Comparison of ENCODE assay signal across 11 cellular contexts in the genomic region with DNA sequence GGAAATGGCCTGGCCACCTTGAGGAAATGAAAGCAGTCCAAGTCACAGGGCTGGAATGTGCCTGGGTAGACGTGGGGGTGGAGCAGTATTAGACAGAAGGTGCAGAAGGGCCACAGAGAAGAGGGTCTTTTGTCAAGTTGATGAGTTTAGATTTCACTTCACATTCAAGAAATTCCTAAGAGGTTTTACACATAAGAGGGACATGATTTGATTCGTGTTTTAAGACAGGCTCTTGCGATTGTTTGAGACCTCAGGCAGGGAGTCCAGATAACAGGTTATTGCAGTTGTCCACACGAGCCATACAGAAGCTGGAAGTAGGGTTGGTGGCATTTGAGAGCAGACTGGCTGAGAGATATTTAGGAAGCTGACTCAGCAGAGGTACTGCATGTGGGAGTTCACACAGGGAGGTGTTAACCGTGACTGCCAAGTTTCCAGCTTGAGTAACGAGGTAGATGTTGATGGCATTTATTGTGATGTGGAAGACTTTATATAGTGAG.
A peak's percentile ranks its signal among the peaks of the same experiment; 100 is the strongest.
DNase-seq lines count a peak whose midpoint lies in the region; ATAC-seq, FAIRE-seq and TF ChIP-seq lines count a peak whose summit lies in the region.
"Had no signal": no experiment of that assay in that cellular context is flagged by ENCODE, and none has a peak within 500 bp of the region (broad histone marks: within the 10 kb centered on the region; RNA-seq: fewer than 3 reads in every experiment).

No MANE protein-coding gene starts in this region.

- no peak overlapping the region for H2BK15ac ChIP-seq in mesendoderm (replicated peaks; ENCODE audit: low read depth)

- WGBS in A549 (ENCODE audit: missing lambda C conversion rate) = 52% methylated on average over 6 of the region's 6 CpGs
- WGBS in mesendoderm (ENCODE audit: extremely low coverage, insufficient coverage, low lambda C conversion rate) = no CpG with 5 or more reads among the region's 6 CpGs
- 66 to 68% methylated on average over 6 of the region's 6 CpGs for WGBS in testis, 2 donors

- no peak overlapping the region for H3K9ac ChIP-seq in mesendoderm (ENCODE audit: low read length)

- H3K27ac ChIP-seq in A549 (no peak overlapping the region), mesendoderm (ENCODE audit: low read depth, low read length) (no peak overlapping the region), testis (no peak overlapping the region)
- H3K27ac ChIP-seq: brain microvascular endothelial cell, gastroesophageal sphincter had no signal

- H4K8ac ChIP-seq in mesendoderm (ENCODE audit: low read depth, low read length) = no peak overlapping the region

- TF ChIP-seq EP300 in A549 (IDR thresholded peaks at IDR 0.05) = no peak

- POLR2A ChIA-PET in A549 (lab: Yijun Ruan, JAX) = no interaction called here

- no peaks in the 10 kb centered on the region for H3K4me1 ChIP-seq in A549
- no peaks in the 10 kb centered on the region for H3K4me1 ChIP-seq in mesendoderm (ENCODE audit: control insufficient read depth, low read depth, low read length)
- no peaks in the 10 kb centered on the region for H3K4me1 ChIP-seq in testis
- H3K4me1 ChIP-seq: gastroesophageal sphincter had no signal

- DNase-seq in A549 (ENCODE audit: low read depth in 1 of 2, low spot score in 1 of 2) (no peak), GM12891 (ENCODE audit: insufficient read length, low spot score) (no peak), mesendoderm (peak; percentile 54), NCI-H1694 treated with DMSO at 0.1 percent for 48 hours (lab: John Stamatoyannopoulos, UW) (no peak), testis (no peak), retina (no peak), ureter (ENCODE audit: low spot score) (no peak)
- DNase-seq in activated gamma-delta T cell treated with anti-CD3 and anti-CD28 coated beads, Interleukin-2, amount 50 U/mL, for 16 hours (ENCODE audit: low read depth) = peak; percentile 17
- DNase-seq: brain microvascular endothelial cell, COR-L47 had no signal

- H4K5ac ChIP-seq in mesendoderm (ENCODE audit: low read length) = no peak overlapping the region

- H2BK5ac ChIP-seq in mesendoderm (ENCODE audit: low read length) = no peak overlapping the region

- no peaks in the 10 kb centered on the region for H3K79me2 ChIP-seq in mesendoderm (ENCODE audit: control insufficient read depth, insufficient read depth, low read length)

- intact Hi-C loops in testis (cut with DNase I; ENCODE audit: low total_unique reads) = no loop called here

- CTCF ChIA-PET in A549 (lab: Yijun Ruan, JAX) = no interaction called here

- no peaks in the 10 kb centered on the region for H3K9me3 ChIP-seq in A549
- no peaks in the 10 kb centered on the region for H3K9me3 ChIP-seq in testis
- H3K9me3 ChIP-seq: gastroesophageal sphincter had no signal

- no peak; a peak in 1 of 6 replicates for ATAC-seq in A549
- ATAC-seq: gastroesophageal sphincter had no signal

- H3K4ac ChIP-seq in mesendoderm (ENCODE audit: low read depth, low read length) = no peak overlapping the region

- TF ChIP-seq POLR2A in A549 (IDR thresholded peaks at IDR 0.05; ENCODE audit: low read length) (no peak), GM12891 (IDR thresholded peaks at IDR 0.05; ENCODE audit: low read depth, low read length) (no peak), testis (IDR thresholded peaks at IDR 0.05) (no peak)

- H3K79me1 ChIP-seq in mesendoderm (ENCODE audit: low read length) = no peaks in the 10 kb centered on the region

- no peak overlapping the region for H3K4me2 ChIP-seq in A549
- no peak overlapping the region for H3K4me2 ChIP-seq in mesendoderm (ENCODE audit: low read length)

- H2AK5ac ChIP-seq in mesendoderm (ENCODE audit: low read length) = no peak overlapping the region

- H3K36me3 ChIP-seq in mesendoderm (ENCODE audit: control insufficient read depth, insufficient read depth, low read length) (no peaks in the 10 kb centered on the region), testis (ENCODE audit: low read depth, missing control alignments) (no peaks in the 10 kb centered on the region)
- H3K36me3 ChIP-seq: brain microvascular endothelial cell, gastroesophageal sphincter had no signal

- H3K27me3 ChIP-seq in mesendoderm (ENCODE audit: insufficient read depth, low read length, poor library complexity) (no peaks in the 10 kb centered on the region), testis (no peaks in the 10 kb centered on the region)
- H3K27me3 ChIP-seq: brain microvascular endothelial cell, gastroesophageal sphincter had no signal

- no peak for TF ChIP-seq RAD21 in A549 (conservative IDR thresholded peaks at IDR 0.05 in 1 of 2, IDR thresholded peaks at IDR 0.05 in 1 of 2)

- H3K18ac ChIP-seq in mesendoderm (ENCODE audit: low read length) = no peak overlapping the region

- no peak overlapping the region for H3K23ac ChIP-seq in mesendoderm (ENCODE audit: low read length)

- H3K4me3 ChIP-seq in A549 (no peak overlapping the region), mesendoderm (ENCODE audit: low read length) (no peak overlapping the region), testis (no peak overlapping the region)
- H3K4me3 ChIP-seq: gastroesophageal sphincter had no signal

- no peak for FAIRE-seq in A549 (lab: Jason Lieb, UNC)
- FAIRE-seq in GM12891 (lab: Jason Lieb, UNC) = peak; percentile 58

- H2BK120ac ChIP-seq in mesendoderm (ENCODE audit: low read depth, low read length) = no peak overlapping the region

- TF ChIP-seq CTCF in A549 (IDR thresholded peaks at IDR 0.05) = no peak
- TF ChIP-seq CTCF in testis (IDR thresholded peaks at IDR 0.05) = no peak

- no peak overlapping the region for H3K56ac ChIP-seq in mesendoderm (ENCODE audit: low read length)

TF ChIP-seq in A549, 52 proteins besides CTCF, POLR2A, EP300 and RAD21:
- TF ChIP-seq ZNF302 (CRISPR knock-in tag; IDR thresholded peaks at IDR 0.05) (no peak), CBX2 (IDR thresholded peaks at IDR 0.05; ENCODE audit: borderline replicate concordance, low read depth) (no peak), MAZ (IDR thresholded peaks at IDR 0.05; ENCODE audit: borderline replicate concordance, low read depth, low read length) (no peak), MAFK (IDR thresholded peaks at IDR 0.05; ENCODE audit: partially characterized antibody) (peak; percentile 49), PHF8 (IDR thresholded peaks at IDR 0.05; ENCODE audit: borderline replicate concordance, low read depth) (no peak)
- TF ChIP-seq, protein P1, sequence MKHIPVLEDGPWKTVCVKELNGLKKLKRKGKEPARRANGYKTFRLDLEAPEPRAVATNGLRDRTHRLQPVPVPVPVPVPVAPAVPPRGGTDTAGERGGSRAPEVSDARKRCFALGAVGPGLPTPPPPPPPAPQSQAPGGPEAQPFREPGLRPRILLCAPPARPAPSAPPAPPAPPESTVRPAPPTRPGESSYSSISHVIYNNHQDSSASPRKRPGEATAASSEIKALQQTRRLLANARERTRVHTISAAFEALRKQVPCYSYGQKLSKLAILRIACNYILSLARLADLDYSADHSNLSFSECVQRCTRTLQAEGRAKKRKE (CRISPR knock-in tag; IDR thresholded peaks at IDR 0.05; ENCODE audit: low read depth) = no peak

TF ChIP-seq in GM12891, 5 proteins besides CTCF, POLR2A, EP300 and RAD21:
- no peak for TF ChIP-seq POU2F2 (IDR thresholded peaks at IDR 0.05; ENCODE audit: low read depth, low read length)
- TF ChIP-seq PAX5 (IDR thresholded peaks at IDR 0.05; ENCODE audit: insufficient read depth, low read length, severe bottlenecking) = no peak
- TF ChIP-seq SPI1 (IDR thresholded peaks at IDR 0.05; ENCODE audit: low read depth, low read length) = no peak
- TF ChIP-seq TAF1 (IDR thresholded peaks at IDR 0.05; ENCODE audit: low read depth, low read length) = no peak
- no peak for TF ChIP-seq POLR2AphosphoS5 (IDR thresholded peaks at IDR 0.05; ENCODE audit: low read depth, low read length)

Comparison
In these comparisons a context has a peak if more than half of its experiments do, and no peak if none do; other contexts are left out.
1. DNase-seq: peak in activated gamma-delta T cell treated with anti-CD3 and anti-CD28 coated beads, Interleukin-2, amount 50 U/mL, for 16 hours (single experiment) and mesendoderm (single experiment); none in A549 (0 of 2), GM12891 (single experiment), NCI-H1694 treated with DMSO at 0.1 percent for 48 hours (single experiment), testis (single experiment), retina (single experiment) and ureter (single experiment).